ENCODE assay signal across 7 cellular contexts in the genomic region with DNA sequence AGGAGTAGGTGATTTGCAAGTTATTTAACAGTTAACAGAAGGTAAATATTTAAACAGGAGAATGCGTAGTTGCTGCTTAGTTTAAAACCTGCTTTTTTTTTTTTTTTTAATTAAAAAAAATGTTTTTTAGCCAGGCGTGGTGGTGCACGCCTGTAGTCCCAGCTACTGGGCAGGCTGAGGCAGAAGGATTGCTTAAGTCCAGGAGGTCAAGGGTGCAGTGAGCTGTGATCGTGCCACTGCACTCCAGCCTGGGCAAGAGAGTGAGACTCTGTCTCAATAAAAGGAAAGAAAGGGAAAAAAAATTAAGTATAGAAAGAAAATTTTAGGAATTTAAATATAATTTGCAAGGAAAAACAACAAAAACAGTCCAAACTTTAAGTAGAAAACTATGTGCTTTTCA.
"Had no signal": no experiment of that assay in that cellular context is flagged by ENCODE, and none has a peak within 500 bp of the region (broad histone marks: within the 10 kb centered on the region; RNA-seq: fewer than 3 reads in every experiment).

No MANE protein-coding gene starts in this region.

- FAIRE-seq: HTR-8/SVneo, K562 had no signal

- ATAC-seq: K562 had no signal

- H3K9ac ChIP-seq: KMS-11 had no signal

- H3K4me3 ChIP-seq: K562 had no signal

- H3K4me2 ChIP-seq: KMS-11 had no signal

- H3K27ac ChIP-seq: HL-60, KMS-11 had no signal

- DNase-seq: IMR-90, KBM-7, KG1 had no signal
